Comparison of ENCODE assay signal across 9 cellular contexts in genomic region chr19:41945135-41945766, GRCh38. TPM values are rescaled to one million over a fixed set of nuclear protein-coding genes. Genes with fewer than 3 reads are reported as not detected.
DNase-seq lines count a peak whose midpoint lies in the region; ATAC-seq and TF ChIP-seq lines count a peak whose summit lies in the region.
"Had no signal": no experiment of that assay in that cellular context is flagged by ENCODE, and none has a peak within 500 bp of the region (broad histone marks: within the 10 kb centered on the region; RNA-seq: fewer than 3 reads in every experiment).

No MANE protein-coding gene starts in this region.

- H3K79me2 ChIP-seq in neural progenitor cell (ENCODE audit: low read depth) = no peaks in the 10 kb centered on the region

- H3K4me1 ChIP-seq in spleen (peaks cover 14 to 62% (median 43%) of the 10 kb centered on the region in 6 donors), neural progenitor cell (no peaks in the 10 kb centered on the region)

- intact Hi-C loops in spleen (cut with DNase I; ENCODE audit: low total_unique reads) = loop anchor here (5.0 kb wide), 1 partner anchor 73 kb away; no protein-coding TSS in a partner anchor

- peaks cover 6% of the 10 kb centered on the region for H3K4me1 Mint-ChIP-seq in neural progenitor cell

- H3K9me3 Mint-ChIP-seq in neural progenitor cell = peaks cover 7% of the 10 kb centered on the region

- peaks cover 30% of the 10 kb centered on the region for H3K27me3 Mint-ChIP-seq in neural progenitor cell (ENCODE audit: insufficient read depth, low read depth)

- H3K9ac ChIP-seq in neural progenitor cell = no peak overlapping the region

- H3K4me3 Mint-ChIP-seq in neural progenitor cell = no peak overlapping the region

- no peak overlapping the region for H3K4me2 ChIP-seq in neural progenitor cell

- peaks cover 0 to 15% (median 11%) of the 10 kb centered on the region in 7 donors for H3K27me3 ChIP-seq in spleen (replicated peaks in 1 of 7)
- peaks cover 31% of the 10 kb centered on the region for H3K27me3 ChIP-seq in neural progenitor cell

- DNase-seq in activated CD8-positive, alpha-beta memory T cell treated with anti-CD3 and anti-CD28 coated beads, Interleukin-2, amount 50 U/mL, for 1 hour (ENCODE audit: extremely low read depth) = peak; percentile 97
- DNase-seq in spleen = peak; percentile 93
- DNase-seq in neural progenitor cell (ENCODE audit: low spot score) = no peak
- DNase-seq in nucleus accumbens (lab: John Stamatoyannopoulos, UW) = no peak
- no peak for DNase-seq in superior temporal gyrus (ENCODE audit: extremely low spot score)
- DNase-seq in NCI-H510A (lab: John Stamatoyannopoulos, UW) = no peak

- peaks cover 5% of the 10 kb centered on the region for H3K36me3 Mint-ChIP-seq in neural progenitor cell

- H3K27ac Mint-ChIP-seq in neural progenitor cell = no peak overlapping the region

- H3K27ac ChIP-seq in spleen (peak overlapping the region; percentile 60 to 88 (median 76)), neural progenitor cell (no peak overlapping the region)

- 29 to 51% (median 41%) methylated on average over 7 to 8 of the region's 8 CpGs for WGBS in spleen, 5 donors

- no peaks in the 10 kb centered on the region for H3F3A ChIP-seq in neural progenitor cell (ENCODE audit: low read depth)

- no peak for TF ChIP-seq CTCF in spleen (IDR thresholded peaks at IDR 0.05 in 8 of 11, conservative IDR thresholded peaks at IDR 0.05 in 3 of 11)
- TF ChIP-seq CTCF in neural progenitor cell (IDR thresholded peaks at IDR 0.05) = no peak

- no peak for TF ChIP-seq POLR2A in spleen (IDR thresholded peaks at IDR 0.05)

- ATAC-seq in GM19324 (IDR thresholded peaks at IDR 0.05; ENCODE audit: low FRiP score, unreplicated experiment) (peak; percentile 83), HG03280 (IDR thresholded peaks at IDR 0.05; ENCODE audit: unreplicated experiment) (peak; percentile 67)

- H3K9me3 ChIP-seq in spleen (no peaks in the 10 kb centered on the region), neural progenitor cell (ENCODE audit: low read depth) (no peaks in the 10 kb centered on the region)

- H2AFZ ChIP-seq in neural progenitor cell (replicated peaks) = no peak overlapping the region

- H3K4me3 ChIP-seq in spleen = peak overlapping the region in 1 of 8 donors; percentile 24
- no peak overlapping the region for H3K4me3 ChIP-seq in neural progenitor cell

- H3K36me3 ChIP-seq in spleen (no peaks in the 10 kb centered on the region), neural progenitor cell (no peaks in the 10 kb centered on the region)

- no peaks in the 10 kb centered on the region for H4K20me1 ChIP-seq in neural progenitor cell (ENCODE audit: low read depth)

RNA-seq across cellular contexts. Expression of gene RABAC1, which starts 13.9 kb away (rescaled TPM):
- total RNA-seq in spleen (100 to 1,000 TPM in 5 of 7 donors, 10 to 100 TPM in 2; 85.6 to 154 (median 123) TPM), neural progenitor cell (ENCODE audit: low replicate concordance) (33.1 and 108 TPM in 2 replicates)
- 100 to 1,000 TPM; 110 to 165 (median 145) TPM for polyA plus RNA-seq in spleen

RNA-seq across cellular contexts. Expression of gene ERFL, which starts 17.0 kb away (rescaled TPM):
- 1 to 10 TPM in 5 of 7 donors, under 1 TPM in 2; 0.46 to 3.0 (median 1.6) TPM for total RNA-seq in spleen
- polyA plus RNA-seq in spleen = 1 to 10 TPM; 2.2 to 2.4 (median 2.2) TPM
- total RNA-seq in neural progenitor cell (ENCODE audit: low replicate concordance) = 0.22 and 0.65 TPM in 2 replicates
- total RNA-seq: M059J had no signal

RNA-seq across cellular contexts. Expression of gene ATP1A3, which starts 48.8 kb away (rescaled TPM):
- total RNA-seq in spleen (1 to 10 TPM in 5 of 7 donors, under 1 TPM in 2; 0.72 to 2.2 (median 1.9) TPM), neural progenitor cell (ENCODE audit: low replicate concordance) (1.6 TPM in 1 of 2 replicates, not detected in the other)
- under 1 TPM; 0.39 to 0.83 (median 0.53) TPM for polyA plus RNA-seq in spleen

Comparison
In these comparisons a context has a peak if more than half of its experiments do, and no peak if none do; other contexts are left out.
1. DNase-seq: peak in activated CD8-positive, alpha-beta memory T cell treated with anti-CD3 and anti-CD28 coated beads, Interleukin-2, amount 50 U/mL, for 1 hour (single experiment) and spleen (single experiment); none in neural progenitor cell (single experiment), nucleus accumbens (0 of 56), superior temporal gyrus (single experiment) and NCI-H510A (single experiment).